ENCODE assay signal across 27 cellular contexts in the genomic region with DNA sequence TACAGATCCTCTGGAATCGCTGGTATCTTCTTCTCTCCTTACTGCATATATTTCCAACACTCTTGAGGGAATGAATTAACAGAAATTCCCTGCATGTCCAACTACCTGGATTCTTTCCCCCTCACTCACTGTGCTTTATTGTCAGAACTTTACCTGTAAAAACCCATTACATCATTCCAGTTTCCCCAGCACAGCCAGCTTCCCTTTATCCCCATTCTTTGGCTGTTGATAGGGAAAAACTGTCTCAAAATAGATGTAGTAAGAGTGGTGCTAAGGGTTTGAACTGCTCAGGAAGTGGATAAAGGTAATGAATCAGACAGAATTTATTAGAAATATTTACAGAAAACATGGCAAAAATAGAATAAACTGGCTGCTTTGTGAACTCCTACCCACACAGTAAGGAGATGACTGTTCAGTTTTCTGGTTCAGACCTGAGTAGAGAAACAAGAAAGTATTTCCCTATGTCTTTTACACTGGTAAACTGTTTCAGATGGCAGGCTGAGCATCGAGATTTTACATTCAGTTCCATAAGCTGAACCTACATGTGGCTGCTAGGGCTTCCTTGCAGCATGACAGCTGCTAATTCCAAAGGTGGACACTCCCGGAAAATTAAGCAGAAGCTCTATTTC.
"Had no signal": no experiment of that assay in that cellular context is flagged by ENCODE, and none has a peak within 500 bp of the region (broad histone marks: within the 10 kb centered on the region; RNA-seq: fewer than 3 reads in every experiment).

No MANE protein-coding gene starts in this region.

- H3K9me3 ChIP-seq: adrenal gland, body of pancreas, MG63 had no signal

- DNase-seq: activated CD4-positive, alpha-beta memory T cell treated with anti-CD3 and anti-CD28 coated beads for 36 hours; activated CD4-positive, alpha-beta T cell treated with anti-CD3 and anti-CD28 coated beads for 1 hour; activated CD4-positive, alpha-beta T cell treated with anti-CD3 and anti-CD28 coated beads, Interleukin-2, amount 10 ng/mL, durations not matched to agents 7 days and 5 days; activated CD8-positive, alpha-beta memory T cell treated with anti-CD3 and anti-CD28 coated beads for 24 hours; activated gamma-delta T cell; activated naive CD4-positive, alpha-beta T cell treated with anti-CD3 and anti-CD28 coated beads, Interleukin-2, amount 50 U/mL, for 16 hours; activated naive CD8-positive, alpha-beta T cell treated with anti-CD3 and anti-CD28 coated beads, Interleukin-2, amount 10 ng/mL, durations not matched to agents 7 days and 5 days; activated T-cell treated with anti-CD3 and anti-CD28 coated beads for 4 hours; activated T-cell treated with anti-CD3 and anti-CD28 coated beads, Interleukin-2, amount 50 U/mL, for 48 hours; adrenal gland; anterior cingulate cortex; body of pancreas; central memory CD4-positive, alpha-beta T cell; MG63; MV-4-11; NCI-H1092 treated with DMSO at 0.1 percent for 48 hours; NCI-H1436 treated with DMSO at 0.1 percent for 48 hours; NCI-H187 treated with DMSO at 0.1 percent for 48 hours; NCI-H2081 treated with DMSO at 0.1 percent for 48 hours; NCI-H446; NCI-H524; SIG-M5; T-helper 17 cell; T-helper 9 cell had no signal

- H3K27me3 ChIP-seq: adrenal gland, body of pancreas, MG63 had no signal

- H3K4me1 ChIP-seq: adrenal gland, body of pancreas had no signal

- ATAC-seq: activated T-helper 17 cell treated with anti-CD3 and anti-CD28 coated beads, Interleukin-2, amount 50 U/mL, for 72 hours; body of pancreas; T-helper 17 cell; WTC11 had no signal

- H3K27ac ChIP-seq: adrenal gland, body of pancreas, coronary artery had no signal

- H3K36me3 ChIP-seq: adrenal gland, MG63 had no signal

- H3K4me3 ChIP-seq: adrenal gland, body of pancreas, coronary artery, MG63 had no signal
